18 cellular contexts compared by ENCODE assay signal in the genomic region with DNA sequence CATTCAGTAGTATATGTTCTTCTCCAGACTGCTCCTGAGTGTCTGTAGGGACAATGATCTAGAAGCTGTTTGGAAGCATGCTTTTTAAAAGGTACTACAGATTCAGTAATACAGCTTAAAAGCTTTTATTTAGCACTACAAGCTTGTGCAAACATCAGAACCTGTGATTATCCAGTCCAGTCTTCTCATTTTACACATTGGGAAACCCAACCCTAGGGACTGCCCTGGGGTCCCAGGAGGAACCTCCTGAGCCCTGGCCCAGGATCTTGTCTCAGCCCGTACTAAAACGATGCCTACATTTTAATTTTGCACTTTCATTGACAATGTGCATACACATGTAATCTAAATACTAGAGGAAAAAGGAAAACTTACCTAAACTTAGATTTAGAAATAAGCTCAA. TPM values are rescaled to one million over a fixed set of nuclear protein-coding genes. Genes with fewer than 3 reads are reported as not detected.
DNase-seq lines count a peak whose midpoint lies in the region; ATAC-seq, FAIRE-seq and TF ChIP-seq lines count a peak whose summit lies in the region.
"Had no signal": no experiment of that assay in that cellular context is flagged by ENCODE, and none has a peak within 500 bp of the region (broad histone marks: within the 10 kb centered on the region; RNA-seq: fewer than 3 reads in every experiment).

No MANE protein-coding gene starts in this region.

- peak; percentile 87 for DNase-seq in DMS79 (lab: John Stamatoyannopoulos, UW)
- DNase-seq in NCI-H1092 treated with DMSO at 0.1 percent for 48 hours (lab: John Stamatoyannopoulos, UW): peak; percentile 77
- DNase-seq in NCI-H2081 (lab: John Stamatoyannopoulos, UW): peak; percentile 63 to 84
- DNase-seq in NCI-H69 (lab: John Stamatoyannopoulos, UW): peak; percentile 94
- DNase-seq in dedifferentiated amniotic fluid mesenchymal stem cell (ENCODE audit: extremely low spot score): no peak
- DNase-seq in HepG2 (ENCODE audit: low spot score): no peak
- no peak for DNase-seq in Kasumi-1 (lab: John Stamatoyannopoulos, UW)
- no peak for DNase-seq in occipital lobe (lab: John Stamatoyannopoulos, UW)
- DNase-seq: ACHN, AML-193, COR-L47, HFFc6, MM.1S, NCI-H1694, NCI-H446 treated with DMSO at 0.1 percent for 48 hours, NCI-H82 had no signal

- in situ Hi-C loops in HepG2 (cut with HindIII; ENCODE audit: extremely low pct_ligation_motif_present, low pct_unique_long_range_greater_than_20kb): no loop called here

- no peak overlapping the region for H3K4me2 ChIP-seq in HepG2 (ENCODE audit: low read depth, low read length)

- H3K4me1 ChIP-seq in HepG2 (ENCODE audit: insufficient read depth, low read length): no peaks in the 10 kb centered on the region

- H3K9me3 ChIP-seq in HepG2 (ENCODE audit: low read length): no peaks in the 10 kb centered on the region

- no peak for TF ChIP-seq CTCF in HepG2 (CRISPR knock-in tag; IDR thresholded peaks at IDR 0.05)

- intact Hi-C loops in HepG2 (cut with micrococcal nuclease; ENCODE audit: unreplicated experiment): no loop called here

- no peaks in the 10 kb centered on the region for H3K79me2 ChIP-seq in HepG2 (ENCODE audit: insufficient read depth, low read length)

- no peaks in the 10 kb centered on the region for H4K20me1 ChIP-seq in HepG2 (ENCODE audit: insufficient read depth, low read length)

- no peak overlapping the region for H2AFZ ChIP-seq in HepG2 (ENCODE audit: low read length)

- no peak overlapping the region for H3K4me3 ChIP-seq in HepG2 (replicated peaks in 1 of 3; ENCODE audit: insufficient read depth in 1 of 3, low read depth in 2 of 3, low read length in 3 of 3)

- no peaks in the 10 kb centered on the region for H3K36me3 ChIP-seq in HepG2 (replicated peaks in 1 of 2; ENCODE audit: control insufficient read depth in 1 of 2, insufficient read depth in 2 of 2, low read length in 2 of 2)

- TF ChIP-seq EP300 in HepG2 (IDR thresholded peaks at IDR 0.05; ENCODE audit: low read depth in 2 of 2, low read length in 2 of 2) (no peak), HepG2 (CRISPR knock-in tag; IDR thresholded peaks at IDR 0.05; ENCODE audit: borderline replicate concordance) (no peak)

- TF ChIP-seq POLR2A in HepG2 (IDR thresholded peaks at IDR 0.05; ENCODE audit: insufficient read depth in 1 of 2, low read depth in 2 of 2, low read length in 2 of 2): no peak

- CTCF ChIA-PET in HepG2 (lab: Yijun Ruan, JAX; ENCODE audit: low intra/inter-chr PET ratio, low total read pairs): no interaction called here

- H3K27ac ChIP-seq in HepG2 (ENCODE audit: extremely low read length, insufficient read depth, low read length): no peak overlapping the region

- ATAC-seq in HepG2: no peak
- ATAC-seq: Panc1 had no signal

- no peak overlapping the region for H3K9ac ChIP-seq in HepG2 (ENCODE audit: insufficient read depth, low read depth, low read length)

- no peak for FAIRE-seq in HepG2 (lab: Jason Lieb, UNC)

- POLR2A ChIA-PET in HepG2 (lab: Yijun Ruan, JAX): no interaction called here

- no peaks in the 10 kb centered on the region for H3K27me3 ChIP-seq in HepG2 (ENCODE audit: control insufficient read depth in 1 of 2, insufficient read depth in 2 of 2, low read length in 2 of 2)

- 36% methylated on average over 2 of the region's 2 CpGs for WGBS in HepG2 (ENCODE audit: low lambda C conversion rate)

- TF ChIP-seq RAD21 in HepG2 (CRISPR knock-in tag; IDR thresholded peaks at IDR 0.05): no peak

- BruUV-seq in HepG2 (replicated peaks; lab: Mats Ljungman, UMichigan): no TSS peak

TF ChIP-seq in HepG2, 621 proteins besides CTCF, POLR2A, EP300 and RAD21:
- TF ChIP-seq ZNF121 (CRISPR knock-in tag; IDR thresholded peaks at IDR 0.05) (no peak), ZNF563 (CRISPR knock-in tag; IDR thresholded peaks at IDR 0.05) (no peak), ARNT2 (CRISPR knock-in tag; IDR thresholded peaks at IDR 0.05; ENCODE audit: low read depth) (no peak), ZNF572 (CRISPR knock-in tag; IDR thresholded peaks at IDR 0.05) (no peak)
- TF ChIP-seq, protein P1, sequence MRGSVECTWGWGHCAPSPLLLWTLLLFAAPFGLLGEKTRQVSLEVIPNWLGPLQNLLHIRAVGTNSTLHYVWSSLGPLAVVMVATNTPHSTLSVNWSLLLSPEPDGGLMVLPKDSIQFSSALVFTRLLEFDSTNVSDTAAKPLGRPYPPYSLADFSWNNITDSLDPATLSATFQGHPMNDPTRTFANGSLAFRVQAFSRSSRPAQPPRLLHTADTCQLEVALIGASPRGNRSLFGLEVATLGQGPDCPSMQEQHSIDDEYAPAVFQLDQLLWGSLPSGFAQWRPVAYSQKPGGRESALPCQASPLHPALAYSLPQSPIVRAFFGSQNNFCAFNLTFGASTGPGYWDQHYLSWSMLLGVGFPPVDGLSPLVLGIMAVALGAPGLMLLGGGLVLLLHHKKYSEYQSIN (CRISPR knock-in tag; IDR thresholded peaks at IDR 0.05; ENCODE audit: borderline replicate concordance): no peak
- TF ChIP-seq, protein P2, sequence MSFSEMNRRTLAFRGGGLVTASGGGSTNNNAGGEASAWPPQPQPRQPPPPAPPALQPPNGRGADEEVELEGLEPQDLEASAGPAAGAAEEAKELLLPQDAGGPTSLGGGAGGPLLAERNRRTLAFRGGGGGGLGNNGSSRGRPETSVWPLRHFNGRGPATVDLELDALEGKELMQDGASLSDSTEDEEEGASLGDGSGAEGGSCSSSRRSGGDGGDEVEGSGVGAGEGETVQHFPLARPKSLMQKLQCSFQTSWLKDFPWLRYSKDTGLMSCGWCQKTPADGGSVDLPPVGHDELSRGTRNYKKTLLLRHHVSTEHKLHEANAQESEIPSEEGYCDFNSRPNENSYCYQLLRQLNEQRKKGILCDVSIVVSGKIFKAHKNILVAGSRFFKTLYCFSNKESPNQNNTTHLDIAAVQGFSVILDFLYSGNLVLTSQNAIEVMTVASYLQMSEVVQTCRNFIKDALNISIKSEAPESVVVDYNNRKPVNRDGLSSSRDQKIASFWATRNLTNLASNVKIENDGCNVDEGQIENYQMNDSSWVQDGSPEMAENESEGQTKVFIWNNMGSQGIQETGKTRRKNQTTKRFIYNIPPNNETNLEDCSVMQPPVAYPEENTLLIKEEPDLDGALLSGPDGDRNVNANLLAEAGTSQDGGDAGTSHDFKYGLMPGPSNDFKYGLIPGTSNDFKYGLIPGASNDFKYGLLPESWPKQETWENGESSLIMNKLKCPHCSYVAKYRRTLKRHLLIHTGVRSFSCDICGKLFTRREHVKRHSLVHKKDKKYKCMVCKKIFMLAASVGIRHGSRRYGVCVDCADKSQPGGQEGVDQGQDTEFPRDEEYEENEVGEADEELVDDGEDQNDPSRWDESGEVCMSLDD (CRISPR knock-in tag; IDR thresholded peaks at IDR 0.05; ENCODE audit: borderline replicate concordance): no peak

RNA-seq across cellular contexts. Expression of gene DOCK9, which starts 12.5 kb away (rescaled TPM):
- 0.97 and 2.0 TPM in 2 replicates for total RNA-seq in HepG2 (2016; rRNA removed; fragmentation: Illumina TruSeq; extraction: Trizol)
- 0.10 and 0.62 TPM in 2 replicates for total RNA-seq in HepG2 (2016; cell fraction: cytosol; rRNA removed; fragmentation: Illumina TruSeq; extraction: Trizol; ENCODE audit: low read depth)
- total RNA-seq in HepG2 (2016; cell fraction: insoluble cytoplasmic fraction; rRNA removed; fragmentation: Illumina TruSeq; extraction: Trizol): 1.1 and 1.3 TPM in 2 replicates
- 0.31 and 0.65 TPM in 2 replicates for total RNA-seq in HepG2 (2016; cell fraction: membrane; rRNA removed; fragmentation: Illumina TruSeq; extraction: Trizol)
- total RNA-seq in HepG2 (2016; cell fraction: nucleus; rRNA removed; fragmentation: Illumina TruSeq; extraction: Trizol): 1.1 and 1.3 TPM in 2 replicates
- polyA plus RNA-seq in HepG2 (2011; rRNA removed): 0.44 and 1.8 TPM in 2 replicates
- polyA plus RNA-seq in HepG2 (2011; cell fraction: cytosol; rRNA removed): 0.90 and 0.91 TPM in 2 replicates
- polyA plus RNA-seq in HepG2 (2011; cell fraction: nucleus; rRNA removed): 1.1 and 1.4 TPM in 2 replicates
- polyA plus RNA-seq in HepG2 (2012): 1.4 and 2.1 TPM in 2 replicates
- polyA plus RNA-seq in HepG2 (2016; cell fraction: cytosol; fragmentation: Illumina TruSeq; extraction: Trizol; ENCODE audit: low read depth): 0.03 and 0.12 TPM in 2 replicates
- polyA plus RNA-seq in HepG2 (2016; cell fraction: insoluble cytoplasmic fraction; fragmentation: Illumina TruSeq; extraction: Trizol; ENCODE audit: low read depth): 0.71 and 1.6 TPM in 2 replicates
- polyA plus RNA-seq in HepG2 (2016; cell fraction: membrane; fragmentation: Illumina TruSeq; extraction: Trizol; ENCODE audit: low read depth): 0.06 and 0.08 TPM in 2 replicates
- polyA plus RNA-seq in HepG2 (2016; cell fraction: nucleus; fragmentation: Illumina TruSeq; extraction: Trizol; ENCODE audit: insufficient read depth, low read depth): 1.8 and 4.8 TPM in 2 replicates
- polyA minus RNA-seq in HepG2 (2011; rRNA and poly(A)+ RNA removed; ENCODE audit: low replicate concordance): 2.7 and 35.6 TPM in 2 replicates
- 1.1 and 1.3 TPM in 2 replicates for polyA minus RNA-seq in HepG2 (2011; cell fraction: cytosol; rRNA and poly(A)+ RNA removed)
- polyA minus RNA-seq in HepG2 (2011; cell fraction: nucleus; rRNA and poly(A)+ RNA removed): 2.4 and 5.8 TPM in 2 replicates
- 200 TPM for total RNA-seq in occipital lobe
- polyA plus RNA-seq: CD14-positive monocyte had no signal

Comparison
In these comparisons a context has a peak if more than half of its experiments do, and no peak if none do; other contexts are left out.
1. DNase-seq: peak in DMS79 (single experiment), NCI-H1092 treated with DMSO at 0.1 percent for 48 hours (single experiment), NCI-H2081 (2 of 2) and NCI-H69 (single experiment); none in dedifferentiated amniotic fluid mesenchymal stem cell (single experiment), HepG2 (single experiment), Kasumi-1 (0 of 2) and occipital lobe (single experiment).
2. RNA of gene DOCK9, which starts 12.5 kb away (total RNA-seq): 200 TPM in occipital lobe (single experiment); 0.10 to 2.0 TPM in HepG2; every median in the first group is over 10 times any median in the second.